In the genomic region with DNA sequence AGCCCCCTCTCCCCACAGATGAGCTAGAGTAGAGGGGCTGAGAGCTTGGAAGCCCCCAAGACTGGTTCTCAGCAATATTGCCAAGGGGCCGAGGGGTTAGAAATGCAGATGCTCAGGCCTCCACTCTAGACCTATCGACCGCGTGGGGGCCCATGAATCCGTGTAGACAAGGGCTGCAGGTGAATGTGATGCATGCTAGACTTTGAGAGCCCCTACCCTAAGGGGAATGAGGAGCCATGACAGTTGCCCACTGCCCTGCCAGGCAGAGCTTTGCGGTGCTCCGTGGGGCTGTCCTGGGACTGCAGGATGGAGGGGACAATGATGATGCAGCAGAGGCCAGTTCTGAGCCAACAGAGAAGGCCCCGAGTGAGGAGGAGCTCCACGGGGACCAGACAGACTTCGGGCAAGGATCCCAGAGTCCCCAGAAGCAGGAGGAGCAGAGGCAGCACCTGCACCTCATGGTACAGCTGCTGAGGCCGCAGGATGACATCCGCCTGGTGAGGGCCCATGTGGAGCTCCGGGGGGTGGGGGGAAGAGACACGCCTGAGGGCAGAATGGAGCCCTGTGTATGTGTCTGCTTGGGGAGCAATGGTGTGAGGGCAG, we compare ENCODE assay signal across 8 cellular contexts. TPM values are rescaled to one million over a fixed set of nuclear protein-coding genes. Genes with fewer than 3 reads are reported as not detected.
A peak's percentile ranks its signal among the peaks of the same experiment; 100 is the strongest.
DNase-seq lines count a peak whose midpoint lies in the region; ATAC-seq and TF ChIP-seq lines count a peak whose summit lies in the region.

No MANE protein-coding gene starts in this region.

- ATAC-seq in activated CD8-positive, alpha-beta T cell treated with anti-CD3 and anti-CD28 coated beads for 36 hours = no peak
- no peak for ATAC-seq in GM18870 (IDR thresholded peaks at IDR 0.05; ENCODE audit: unreplicated experiment)

- no CpG with 5 or more reads among the region's 14 CpGs for WGBS in iPS DF 6.9 (ENCODE audit: insufficient coverage, insufficient read length)
- WGBS in thyroid gland, 2 donors = 78% methylated on average over 13 to 14 of the region's 14 CpGs

- CTCF ChIA-PET in activated CD8-positive, alpha-beta T cell treated with anti-CD3 and anti-CD28 coated beads for 36 hours (lab: Charles Lee) = interaction anchor here (0.6 to 4.5 kb wide), 5 partner anchors 9 to 48 kb away, joined by 3 to 23 read pairs (median 3); a partner anchor contains a TSS

- no peak overlapping the region for H3K27ac Mint-ChIP-seq in activated CD8-positive, alpha-beta T cell treated with anti-CD3 and anti-CD28 coated beads for 36 hours

- no peak for TF ChIP-seq POLR2A in thyroid gland (IDR thresholded peaks at IDR 0.05)

- H3K4me1 ChIP-seq in HAP-1 (peaks cover 18% of the 10 kb centered on the region), iPS DF 6.9 (ENCODE audit: control insufficient read depth, insufficient read depth, low read length) (peaks cover 7% of the 10 kb centered on the region; the same call in 1 of the 2 replicates), skeletal muscle tissue (ENCODE audit: control insufficient read depth in 3 of 3, insufficient read depth in 3 of 3, low read length in 3 of 3) (peaks cover 22 to 30% (median 25%) of the 10 kb centered on the region in 3 donors), thyroid gland (peaks cover 10 to 24% of the 10 kb centered on the region in 2 donors)

- H3K9me3 Mint-ChIP-seq in activated CD8-positive, alpha-beta T cell treated with anti-CD3 and anti-CD28 coated beads for 36 hours = no peaks in the 10 kb centered on the region

- no peak for TF ChIP-seq CTCF in activated CD8-positive, alpha-beta T cell treated with anti-CD3 and anti-CD28 coated beads for 36 hours (IDR thresholded peaks at IDR 0.05)
- no peak for TF ChIP-seq CTCF in thyroid gland (IDR thresholded peaks at IDR 0.05)

- H3K36me3 Mint-ChIP-seq in activated CD8-positive, alpha-beta T cell treated with anti-CD3 and anti-CD28 coated beads for 36 hours (ENCODE audit: low read depth) = peaks cover 12% of the 10 kb centered on the region

- DNase-seq in HAP-1 (ENCODE audit: low spot score in 2 of 2) (no peak), iPS DF 6.9 (ENCODE audit: low read depth, low spot score) (no peak), NCI-H2196 treated with DMSO at 0.1 percent for 48 hours (lab: John Stamatoyannopoulos, UW; ENCODE audit: unreplicated experiment) (no peak), GM19240 (ENCODE audit: insufficient read length, low spot score) (no peak), thyroid gland (no peak)
- DNase-seq in activated CD8-positive, alpha-beta T cell treated with anti-CD3 and anti-CD28 coated beads for 36 hours = no peak

- H3K4me3 Mint-ChIP-seq in activated CD8-positive, alpha-beta T cell treated with anti-CD3 and anti-CD28 coated beads for 36 hours = peak overlapping the region; percentile 59

- H3K27me3 ChIP-seq in HAP-1 (ENCODE audit: low read depth) = no peaks in the 10 kb centered on the region
- no peaks in the 10 kb centered on the region for H3K27me3 ChIP-seq in iPS DF 6.9 (ENCODE audit: control insufficient read depth, insufficient read depth, low read length)
- no peaks in the 10 kb centered on the region for H3K27me3 ChIP-seq in skeletal muscle tissue (ENCODE audit: control insufficient read depth in 3 of 3, insufficient read depth in 3 of 3, low read length in 3 of 3)
- H3K27me3 ChIP-seq in thyroid gland = no peaks in the 10 kb centered on the region

- H3K36me3 ChIP-seq in HAP-1 (replicated peaks) (peaks cover 17% of the 10 kb centered on the region), iPS DF 6.9 (ENCODE audit: control insufficient read depth, insufficient read depth, low read length) (peaks cover 10% of the 10 kb centered on the region), skeletal muscle tissue (ENCODE audit: control insufficient read depth in 3 of 3, insufficient read depth in 3 of 3, low read length in 3 of 3) (peaks cover 21 to 29% (median 21%) of the 10 kb centered on the region in 3 donors), thyroid gland (peaks cover 13 to 14% of the 10 kb centered on the region in 2 donors)

- H3K27me3 Mint-ChIP-seq in activated CD8-positive, alpha-beta T cell treated with anti-CD3 and anti-CD28 coated beads for 36 hours = no peaks in the 10 kb centered on the region

- H3K27ac ChIP-seq in iPS DF 6.9 (ENCODE audit: low read length) (no peak overlapping the region), skeletal muscle tissue (ENCODE audit: low read depth, low read length) (no peak overlapping the region), thyroid gland (no peak overlapping the region)

- intact Hi-C loops in activated CD8-positive, alpha-beta T cell treated with anti-CD3 and anti-CD28 coated beads for 36 hours (cut with micrococcal nuclease) = no loop called here
- intact Hi-C loops in thyroid gland (cut with DNase I) = no loop called here

- in situ Hi-C loops in HAP-1 (cut with MboI; ENCODE audit: low sequenced_read_pairs) = no loop called here

- H3K4me3 ChIP-seq in HAP-1 = peak overlapping the region; percentile 72
- peak overlapping the region; percentile 98; the same call in 1 of the 2 replicates for H3K4me3 ChIP-seq in iPS DF 6.9 (ENCODE audit: low read length)
- peak overlapping the region; percentile 60 to 87 (median 85) for H3K4me3 ChIP-seq in skeletal muscle tissue (ENCODE audit: low read length in 3 of 3)
- peak overlapping the region in 1 of 3 donors; percentile 88 for H3K4me3 ChIP-seq in thyroid gland (replicated peaks in 1 of 3)

- peak overlapping the region; percentile 68 to 89 (median 86) for H3K9ac ChIP-seq in skeletal muscle tissue (ENCODE audit: low read depth in 1 of 3, low read length in 3 of 3)

- POLR2A ChIA-PET in activated CD8-positive, alpha-beta T cell treated with anti-CD3 and anti-CD28 coated beads for 36 hours (lab: Charles Lee) = interaction anchor here (0.7 to 6.9 kb wide), 8 partner anchors 10 to 64 kb away, joined by 3 to 88 read pairs (median 6); a partner anchor contains a TSS

- peaks cover 7% of the 10 kb centered on the region for H3K4me1 Mint-ChIP-seq in activated CD8-positive, alpha-beta T cell treated with anti-CD3 and anti-CD28 coated beads for 36 hours (ENCODE audit: low read depth)

- H3K9me3 ChIP-seq in HAP-1 (no peaks in the 10 kb centered on the region), iPS DF 6.9 (ENCODE audit: control insufficient read depth, insufficient read depth, low read length) (no peaks in the 10 kb centered on the region), skeletal muscle tissue (ENCODE audit: control insufficient read depth in 3 of 3, low read length in 3 of 3) (no peaks in the 10 kb centered on the region), thyroid gland (no peaks in the 10 kb centered on the region)

RNA-seq across cellular contexts. Expression of a gene that starts 1.3 kb away (rescaled TPM):
- 1 to 10 TPM; 7.4 to 9.1 TPM for total RNA-seq in activated CD8-positive, alpha-beta T cell treated with anti-CD3 and anti-CD28 coated beads for 36 hours
- total RNA-seq in skeletal muscle tissue = 6.8 TPM
- 10 to 100 TPM; 50.5 to 59.9 (median 54.4) TPM for total RNA-seq in thyroid gland

RNA-seq across cellular contexts. Expression of a gene that starts 15.5 kb away (rescaled TPM):
- 10 to 100 TPM; 75.4 to 78.7 TPM for total RNA-seq in activated CD8-positive, alpha-beta T cell treated with anti-CD3 and anti-CD28 coated beads for 36 hours
- total RNA-seq in skeletal muscle tissue (12.5 TPM), thyroid gland (10 to 100 TPM; 27.9 to 36.8 (median 31.5) TPM)

RNA-seq across cellular contexts. Expression of a gene that starts 38.3 kb away (rescaled TPM):
- total RNA-seq in activated CD8-positive, alpha-beta T cell treated with anti-CD3 and anti-CD28 coated beads for 36 hours = 100 to 1,000 TPM; 303 to 305 TPM
- total RNA-seq in skeletal muscle tissue (27.7 TPM), thyroid gland (10 to 100 TPM; 32.8 to 55.8 (median 40.6) TPM)

RNA-seq across cellular contexts. Expression of a gene that starts 48.7 kb away (rescaled TPM):
- 10 to 100 TPM; 34.1 to 36.1 TPM for total RNA-seq in activated CD8-positive, alpha-beta T cell treated with anti-CD3 and anti-CD28 coated beads for 36 hours
- total RNA-seq in skeletal muscle tissue (14.6 TPM), thyroid gland (100 to 1,000 TPM in 1 of 4 donors, 10 to 100 TPM in 3; 38.6 to 105 (median 60.6) TPM)

Comparison
In these comparisons a context has a peak if more than half of its experiments do, and no peak if none do; other contexts are left out.
1. RNA of a gene that starts 38.3 kb away (total RNA-seq): 303 to 305 TPM in activated CD8-positive, alpha-beta T cell treated with anti-CD3 and anti-CD28 coated beads for 36 hours; 32.8 to 55.8 TPM in thyroid gland and 27.7 TPM in skeletal muscle tissue (single experiment); every median in the first group is over 4 times any median in the second.